ENCODE assay signal across 22 cellular contexts in the genomic region with DNA sequence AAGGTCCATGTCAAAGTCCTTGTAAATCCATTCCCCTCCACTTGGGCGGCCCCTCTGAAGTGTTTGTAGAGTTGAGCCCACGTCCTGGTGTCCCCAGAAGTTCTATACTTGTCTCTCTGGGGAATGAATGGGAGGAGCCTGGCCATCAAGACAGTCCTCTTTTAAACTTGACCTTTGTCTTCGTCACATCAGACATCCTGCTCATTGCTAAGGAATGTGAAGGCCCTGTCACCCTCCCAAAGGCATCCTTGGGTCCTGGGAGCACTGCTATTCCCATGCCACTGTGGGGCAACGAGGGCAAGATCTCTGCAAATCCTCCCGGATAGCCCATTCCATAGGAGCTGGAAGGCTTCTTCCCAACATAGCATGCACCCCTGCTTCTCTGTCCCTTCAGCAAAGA.
A peak's percentile ranks its signal among the peaks of the same experiment; 100 is the strongest.
DNase-seq lines count a peak whose midpoint lies in the region; ATAC-seq, FAIRE-seq and TF ChIP-seq lines count a peak whose summit lies in the region.
"Had no signal": no experiment of that assay in that cellular context is flagged by ENCODE, and none has a peak within 500 bp of the region (broad histone marks: within the 10 kb centered on the region; RNA-seq: fewer than 3 reads in every experiment).

No MANE protein-coding gene starts in this region.

- H3K4me1 ChIP-seq in GM23338 (ENCODE audit: insufficient read depth) (peaks cover 46% of the 10 kb centered on the region), ascending aorta (peaks cover 0 to 30% of the 10 kb centered on the region in 2 donors), aorta (ENCODE audit: control insufficient read depth in 1 of 2, insufficient read depth in 2 of 2, low read length in 2 of 2) (peaks cover 10 to 20% of the 10 kb centered on the region in 2 donors)

- no peaks in the 10 kb centered on the region for H4K20me1 ChIP-seq in GM23338 (replicated peaks; ENCODE audit: insufficient read depth)

- peak overlapping the region; percentile 61; the same call in 1 of the 2 replicates for H3K4me2 ChIP-seq in GM23338

- H3K4me3 ChIP-seq in GM23338 (no peak overlapping the region), ascending aorta (no peak overlapping the region), aorta (ENCODE audit: low read length in 2 of 2) (no peak overlapping the region)
- H3K4me3 ChIP-seq: SJSA1 had no signal

- H3K4me3 Mint-ChIP-seq in GM23338: no peak overlapping the region
- H3K4me3 Mint-ChIP-seq in activated naive CD4-positive, alpha-beta T cell treated with anti-CD3 and anti-CD28 coated beads, Interleukin-2, amount 10 ng/mL, durations not matched to agents 7 days and 5 days: no peak overlapping the region

- no peak for TF ChIP-seq CTCF in GM23338 (conservative IDR thresholded peaks at IDR 0.05; ENCODE audit: low read depth in 2 of 2)
- no peak for TF ChIP-seq CTCF in ascending aorta (IDR thresholded peaks at IDR 0.05)

- no peaks in the 10 kb centered on the region for H3K27me3 ChIP-seq in GM23338 (ENCODE audit: insufficient read depth)
- H3K27me3 ChIP-seq in ascending aorta: no peaks in the 10 kb centered on the region
- no peaks in the 10 kb centered on the region for H3K27me3 ChIP-seq in aorta (ENCODE audit: control insufficient read depth in 1 of 2, insufficient read depth in 2 of 2, low read length in 1 of 2)
- H3K27me3 ChIP-seq: BE2C, SJSA1 had no signal

- DNase-seq in left cardiac atrium: no peak
- DNase-seq in Right ventricle myocardium superior: no peak
- DNase-seq in GM23338 (ENCODE audit: low spot score): peak; percentile 7
- DNase-seq in ascending aorta (ENCODE audit: low spot score in 2 of 2): no peak
- DNase-seq in aorta: no peak
- no peak for DNase-seq in DMS53 treated with DMSO at 0.1 percent for 48 hours (lab: John Stamatoyannopoulos, UW; ENCODE audit: unreplicated experiment)
- no peak for DNase-seq in activated naive CD4-positive, alpha-beta T cell treated with anti-CD3 and anti-CD28 coated beads, Interleukin-2, amount 10 ng/mL, durations not matched to agents 7 days and 5 days
- no peak for DNase-seq in frontal cortex (ENCODE audit: low spot score in 2 of 2)
- DNase-seq: BE2C, DMS79 treated with DMSO at 0.1 percent for 48 hours, H7, Kasumi-1, MM.1S, NCI-H1048, NCI-H1417 treated with DMSO at 0.1 percent for 48 hours, NCI-H187 treated with DMSO at 0.1 percent for 48 hours, NCI-H2227 treated with DMSO at 0.1 percent for 48 hours, NCI-H510A had no signal

- H2AFZ ChIP-seq in GM23338: no peak overlapping the region

- H3K36me3 Mint-ChIP-seq in GM23338 (ENCODE audit: low read depth): no peaks in the 10 kb centered on the region
- no peaks in the 10 kb centered on the region for H3K36me3 Mint-ChIP-seq in activated naive CD4-positive, alpha-beta T cell treated with anti-CD3 and anti-CD28 coated beads, Interleukin-2, amount 10 ng/mL, durations not matched to agents 7 days and 5 days

- WGBS in aorta, 2 donors: 38 to 41% methylated on average over 5 of the region's 5 CpGs

- peaks cover 51% of the 10 kb centered on the region for H3K4me1 Mint-ChIP-seq in GM23338
- no peaks in the 10 kb centered on the region for H3K4me1 Mint-ChIP-seq in activated naive CD4-positive, alpha-beta T cell treated with anti-CD3 and anti-CD28 coated beads, Interleukin-2, amount 10 ng/mL, durations not matched to agents 7 days and 5 days

- CTCF ChIA-PET in activated naive CD4-positive, alpha-beta T cell treated with anti-CD3 and anti-CD28 coated beads, Interleukin-2, amount 10 ng/mL, durations not matched to agents 7 days and 5 days (lab: Charles Lee): no interaction called here

- no peaks in the 10 kb centered on the region for H3K9me3 ChIP-seq in ascending aorta
- no peaks in the 10 kb centered on the region for H3K9me3 ChIP-seq in aorta (ENCODE audit: control insufficient read depth, low read length)
- H3K9me3 ChIP-seq: BE2C, SJSA1 had no signal

- FAIRE-seq in frontal cortex (lab: Jason Lieb, UNC): no peak
- FAIRE-seq: G401.6, GM12892 had no signal

- peaks cover 14% of the 10 kb centered on the region; the same call in 1 of the 2 replicates for H3K9me2 ChIP-seq in GM23338 (ENCODE audit: insufficient read depth)

- no peaks in the 10 kb centered on the region for H3F3A ChIP-seq in GM23338 (replicated peaks; ENCODE audit: low read depth)

- intact Hi-C loops in left cardiac atrium (cut with DNase I): no loop called here
- intact Hi-C loops in Right ventricle myocardium superior (cut with DNase I): no loop called here
- intact Hi-C loops in ascending aorta (cut with DNase I): no loop called here
- intact Hi-C loops in aorta (cut with DNase I): loop anchor here (5.0 to 10.0 kb wide), 2 partner anchors 33 to 61 kb away; no protein-coding TSS in a partner anchor

- no peak overlapping the region for H3K27ac ChIP-seq in GM23338 (ENCODE audit: low read depth)
- peak overlapping the region; percentile 3 to 30 for H3K27ac ChIP-seq in ascending aorta
- no peak overlapping the region for H3K27ac ChIP-seq in aorta (ENCODE audit: low read depth in 1 of 2, low read length in 2 of 2)
- H3K27ac ChIP-seq: 22Rv1, SJSA1 had no signal

- H3K9me3 Mint-ChIP-seq in GM23338: no peaks in the 10 kb centered on the region
- no peaks in the 10 kb centered on the region for H3K9me3 Mint-ChIP-seq in activated naive CD4-positive, alpha-beta T cell treated with anti-CD3 and anti-CD28 coated beads, Interleukin-2, amount 10 ng/mL, durations not matched to agents 7 days and 5 days

- no peak overlapping the region for H3K27ac Mint-ChIP-seq in GM23338
- H3K27ac Mint-ChIP-seq in activated naive CD4-positive, alpha-beta T cell treated with anti-CD3 and anti-CD28 coated beads, Interleukin-2, amount 10 ng/mL, durations not matched to agents 7 days and 5 days: no peak overlapping the region

- no peaks in the 10 kb centered on the region for H3K79me2 ChIP-seq in GM23338 (replicated peaks; ENCODE audit: insufficient read depth)

- H3K36me3 ChIP-seq in GM23338 (ENCODE audit: insufficient read depth): no peaks in the 10 kb centered on the region
- no peaks in the 10 kb centered on the region for H3K36me3 ChIP-seq in ascending aorta
- H3K36me3 ChIP-seq in aorta (ENCODE audit: control insufficient read depth in 1 of 2, insufficient read depth in 2 of 2, low read length in 1 of 2): no peaks in the 10 kb centered on the region
- H3K36me3 ChIP-seq: BE2C, SJSA1 had no signal

- H3K27me3 Mint-ChIP-seq in GM23338 (ENCODE audit: insufficient read depth, low read depth, poor library complexity): peaks cover 2% of the 10 kb centered on the region
- H3K27me3 Mint-ChIP-seq in activated naive CD4-positive, alpha-beta T cell treated with anti-CD3 and anti-CD28 coated beads, Interleukin-2, amount 10 ng/mL, durations not matched to agents 7 days and 5 days: peaks cover 9% of the 10 kb centered on the region

- peak; percentile 9 to 73 for ATAC-seq in left cardiac atrium
- ATAC-seq in Right ventricle myocardium superior (ENCODE audit: poor library complexity): no peak
- ATAC-seq in GM23338: no peak
- peak; percentile 20 for ATAC-seq in aorta (ENCODE audit: low FRiP score)

TF ChIP-seq in GM23338, 12 proteins besides CTCF, POLR2A, EP300 and RAD21 (continues in another document):
- no peak for TF ChIP-seq EZH2 (IDR thresholded peaks at IDR 0.05; ENCODE audit: low read depth, unreplicated experiment)
- no peak for TF ChIP-seq CREB1 (CRISPR knock-in tag; IDR thresholded peaks at IDR 0.05; ENCODE audit: low read depth)
- TF ChIP-seq ETS1 (IDR thresholded peaks at IDR 0.05): no peak

Comparison
In these comparisons a context has a peak if more than half of its experiments do, and no peak if none do; other contexts are left out.
1. ATAC-seq: peak in left cardiac atrium (2 of 2) and aorta (single experiment); none in Right ventricle myocardium superior (single experiment) and GM23338 (single experiment).
2. H3K27ac ChIP-seq: peak in ascending aorta (2 of 2); none in GM23338 (single experiment) and aorta (0 of 2).
3. intact Hi-C loops: an anchor here in aorta (5.0 to 10.0 kb wide); none called in left cardiac atrium, Right ventricle myocardium superior and ascending aorta.